In genomic region chr18:43671431-43671830, GRCh38 we compare ENCODE assay signal across 18 cellular contexts.
"Had no signal": no experiment of that assay in that cellular context is flagged by ENCODE, and none has a peak within 500 bp of the region (broad histone marks: within the 10 kb centered on the region; RNA-seq: fewer than 3 reads in every experiment).

No MANE protein-coding gene starts in this region.

- ATAC-seq: left ventricle myocardium superior had no signal

- H3K9me3 Mint-ChIP-seq: memory B cell; neural crest cell; T-helper 2 cell treated with Interferon-gamma antibody and Interleukin-4, amounts not matched to agents 5 μg/mL and 100 μg/mL, for 36 hours had no signal

- FAIRE-seq: astrocyte, endothelial cell of umbilical vein, TTC549 had no signal

- H3K27me3 ChIP-seq: thyroid gland had no signal

- H3K36me3 Mint-ChIP-seq: activated naive CD4-positive, alpha-beta T cell treated with anti-CD3 and anti-CD28 coated beads, Interleukin-2, amount 50 U/mL, for 24 hours; memory B cell; naive B cell had no signal

- H3K4me1 Mint-ChIP-seq: activated naive CD4-positive, alpha-beta T cell treated with anti-CD3 and anti-CD28 coated beads, Interleukin-2, amount 50 U/mL, for 24 hours; memory B cell; naive B cell; neural crest cell had no signal

- H3K27ac Mint-ChIP-seq: activated naive CD4-positive, alpha-beta T cell treated with anti-CD3 and anti-CD28 coated beads, Interleukin-2, amount 50 U/mL, for 24 hours; memory B cell; naive B cell; T-helper 2 cell treated with Interferon-gamma antibody and Interleukin-4, amounts not matched to agents 5 μg/mL and 100 μg/mL, for 36 hours had no signal

- H3K9me3 ChIP-seq: thyroid gland had no signal

- H3K4me1 ChIP-seq: thyroid gland had no signal

- DNase-seq: activated CD4-positive, alpha-beta T cell treated with anti-CD3 and anti-CD28 coated beads, Interleukin-2, amount 50 U/mL, for 4 hours; activated gamma-delta T cell; effector CD4-positive, alpha-beta T cell; foreskin melanocyte; hypothalamus; islet precursor cell; left ventricle myocardium superior; naive B cell; stimulated activated CD4-positive, alpha-beta T cell treated with anti-CD3 and anti-CD28 coated beads, Interleukin-2, amount 100 ng/mL, for 24 hours; stimulated activated naive CD4-positive, alpha-beta T cell treated with Interleukin-2 at 50 U/mL for 16 hours; thyroid gland had no signal

- H3K27me3 Mint-ChIP-seq: activated naive CD4-positive, alpha-beta T cell treated with anti-CD3 and anti-CD28 coated beads, Interleukin-2, amount 50 U/mL, for 24 hours; naive B cell had no signal

- H3K27ac ChIP-seq: thyroid gland had no signal

- H3K36me3 ChIP-seq: thyroid gland had no signal

- H3K4me3 ChIP-seq: thyroid gland had no signal

- H3K4me3 Mint-ChIP-seq: activated naive CD4-positive, alpha-beta T cell treated with anti-CD3 and anti-CD28 coated beads, Interleukin-2, amount 50 U/mL, for 24 hours; memory B cell; naive B cell; neural crest cell; T-helper 2 cell treated with Interferon-gamma antibody and Interleukin-4, amounts not matched to agents 5 μg/mL and 100 μg/mL, for 36 hours had no signal
